Comparison of ENCODE assay signal across 18 cellular contexts in genomic region chr2:197134206-197134605, GRCh38.
DNase-seq lines count a peak whose midpoint lies in the region; ATAC-seq, FAIRE-seq and TF ChIP-seq lines count a peak whose summit lies in the region.
"Had no signal": no experiment of that assay in that cellular context is flagged by ENCODE, and none has a peak within 500 bp of the region (broad histone marks: within the 10 kb centered on the region; RNA-seq: fewer than 3 reads in every experiment).

No MANE protein-coding gene starts in this region.

- no peak overlapping the region for H2BK120ac ChIP-seq in H9 (ENCODE audit: low read depth, low read length, poor library complexity, severe bottlenecking)

- no peak overlapping the region for H4K8ac ChIP-seq in H9 (replicated peaks; ENCODE audit: insufficient read length, low read depth, low read length)

- H4K20me1 ChIP-seq in H9 (ENCODE audit: control insufficient read depth, insufficient read depth, insufficient read length): no peaks in the 10 kb centered on the region

- H3K56ac ChIP-seq in H9 (ENCODE audit: insufficient read length, low read depth, low read length): no peak overlapping the region

- no peak overlapping the region for H3K4me3 ChIP-seq in LNCaP clone FGC (ENCODE audit: low read depth, low read length)
- H3K4me3 ChIP-seq in bronchial epithelial cell (ENCODE audit: low read depth, low read length): no peak overlapping the region
- H3K4me3 ChIP-seq: upper lobe of left lung had no signal

- no peak overlapping the region for H3T11ph ChIP-seq in H9 (ENCODE audit: low read length)

- no peak overlapping the region for H2BK15ac ChIP-seq in H9 (ENCODE audit: low read depth, low read length)

- H3K9ac ChIP-seq in H9 (ENCODE audit: extremely low read depth, insufficient read length, low read length): no peak overlapping the region

- no peak overlapping the region for H2BK5ac ChIP-seq in H9 (ENCODE audit: insufficient read length, low read length)

- H2BK12ac ChIP-seq in H9 (ENCODE audit: insufficient read length, low read depth, low read length): no peak overlapping the region

- no peaks in the 10 kb centered on the region; the same call in 1 of the 2 replicates for H3K4me1 ChIP-seq in H9 (ENCODE audit: insufficient read depth, low read length)

- H3K36me3 ChIP-seq in bronchial epithelial cell (ENCODE audit: control insufficient read depth, insufficient read depth, low read length): no peaks in the 10 kb centered on the region

- no peak for ATAC-seq in activated CD4-positive, alpha-beta T cell treated with anti-CD3 and anti-CD28 coated beads for 36 hours
- ATAC-seq in naive B cell (ENCODE audit: low read depth in 2 of 2): no peak
- ATAC-seq: WTC11 had no signal

- H3K4me3 Mint-ChIP-seq in activated CD4-positive, alpha-beta T cell treated with anti-CD3 and anti-CD28 coated beads for 36 hours: no peak overlapping the region
- H3K4me3 Mint-ChIP-seq in naive B cell: peak overlapping the region in 3 of 8 donors; percentile 2 to 35 (median 19)
- H3K4me3 Mint-ChIP-seq in activated T-helper 1 cell treated with anti-CD3 and anti-CD28 coated beads, Interleukin-12 subunit alpha, Interleukin-12 subunit beta, Interleukin-2, Interleukin-4 antibody, amounts not matched to agents 30 ng/mL and 10 ng/mL and 1 ng/mL, durations not matched to agents 14 hours and 24 hours and 36 hours: no peak overlapping the region
- no peak overlapping the region for H3K4me3 Mint-ChIP-seq in H9
- H3K4me3 Mint-ChIP-seq: WTC11 had no signal

- no CpG with 5 or more reads among the region's 2 CpGs for WGBS in H9 (ENCODE audit: extremely low coverage, insufficient read length, low lambda C conversion rate)

- H3K27me3 ChIP-seq in bronchial epithelial cell (ENCODE audit: control insufficient read depth, insufficient read depth, low read length) (no peaks in the 10 kb centered on the region), H9 (ENCODE audit: insufficient read depth, low read length) (no peaks in the 10 kb centered on the region)
- H3K27me3 ChIP-seq: upper lobe of left lung had no signal

- H3K9me3 Mint-ChIP-seq in activated CD4-positive, alpha-beta T cell treated with anti-CD3 and anti-CD28 coated beads for 36 hours (ENCODE audit: low read depth): no peaks in the 10 kb centered on the region
- no peaks in the 10 kb centered on the region for H3K9me3 Mint-ChIP-seq in naive B cell
- H3K9me3 Mint-ChIP-seq in activated T-helper 1 cell treated with anti-CD3 and anti-CD28 coated beads, Interleukin-12 subunit alpha, Interleukin-12 subunit beta, Interleukin-2, Interleukin-4 antibody, amounts not matched to agents 30 ng/mL and 10 ng/mL and 1 ng/mL, durations not matched to agents 14 hours and 24 hours and 36 hours: no peaks in the 10 kb centered on the region
- no peaks in the 10 kb centered on the region for H3K9me3 Mint-ChIP-seq in H9
- H3K9me3 Mint-ChIP-seq: WTC11 had no signal

- DNase-seq in activated CD4-positive, alpha-beta T cell treated with anti-CD3 and anti-CD28 coated beads for 36 hours: no peak
- no peak for DNase-seq in activated CD4-positive, alpha-beta T cell treated with anti-CD3 and anti-CD28 coated beads, Interleukin-2, amount 50 U/mL, for 4 hours
- peak; percentile 76 for DNase-seq in LNCaP clone FGC (ENCODE audit: low read depth)
- DNase-seq in bronchial epithelial cell (ENCODE audit: low read depth): peak; percentile 9
- no peak for DNase-seq in naive B cell
- DNase-seq in DMS53 (lab: John Stamatoyannopoulos, UW): no peak
- DNase-seq in activated T-helper 1 cell treated with anti-CD3 and anti-CD28 coated beads, Interleukin-12 subunit alpha, Interleukin-12 subunit beta, Interleukin-2, Interleukin-4 antibody, amounts not matched to agents 30 ng/mL and 10 ng/mL and 1 ng/mL, durations not matched to agents 14 hours and 24 hours and 36 hours (ENCODE audit: low spot score): no peak
- no peak for DNase-seq in H9
- DNase-seq: 8988T; activated CD8-positive, alpha-beta memory T cell treated with anti-CD3 and anti-CD28 coated beads, Interleukin-2, amount 50 U/mL, for 48 hours; amniotic stem cell; NCI-H2029; NCI-H526 treated with DMSO at 0.1 percent for 48 hours; occipital lobe; stimulated activated CD4-positive, alpha-beta T cell treated with anti-CD3 and anti-CD28 coated beads, Interleukin-4, amount 100 ng/mL, for 1 hour; upper lobe of left lung had no signal

- intact Hi-C loops in activated CD4-positive, alpha-beta T cell treated with anti-CD3 and anti-CD28 coated beads for 36 hours (cut with DNase I, micrococcal nuclease): no loop called here
- intact Hi-C loops in activated T-helper 1 cell treated with anti-CD3 and anti-CD28 coated beads, Interleukin-12 subunit alpha, Interleukin-12 subunit beta, Interleukin-2, Interleukin-4 antibody, amounts not matched to agents 30 ng/mL and 10 ng/mL and 1 ng/mL, durations not matched to agents 14 hours and 24 hours and 36 hours (cut with micrococcal nuclease): no loop called here

- H3K27ac Mint-ChIP-seq in activated CD4-positive, alpha-beta T cell treated with anti-CD3 and anti-CD28 coated beads for 36 hours: peak overlapping the region; percentile 34
- peak overlapping the region in 5 of 6 donors; percentile 84 to 96 (median 93) for H3K27ac Mint-ChIP-seq in naive B cell
- H3K27ac Mint-ChIP-seq in activated T-helper 1 cell treated with anti-CD3 and anti-CD28 coated beads, Interleukin-12 subunit alpha, Interleukin-12 subunit beta, Interleukin-2, Interleukin-4 antibody, amounts not matched to agents 30 ng/mL and 10 ng/mL and 1 ng/mL, durations not matched to agents 14 hours and 24 hours and 36 hours: no peak overlapping the region
- no peak overlapping the region for H3K27ac Mint-ChIP-seq in H9
- H3K27ac Mint-ChIP-seq: WTC11 had no signal

- H3K4me1 Mint-ChIP-seq in activated CD4-positive, alpha-beta T cell treated with anti-CD3 and anti-CD28 coated beads for 36 hours: peaks cover 90% of the 10 kb centered on the region
- H3K4me1 Mint-ChIP-seq in naive B cell: peaks cover 70 to 93% (median 88%) of the 10 kb centered on the region in 3 donors
- peaks cover 90% of the 10 kb centered on the region for H3K4me1 Mint-ChIP-seq in activated T-helper 1 cell treated with anti-CD3 and anti-CD28 coated beads, Interleukin-12 subunit alpha, Interleukin-12 subunit beta, Interleukin-2, Interleukin-4 antibody, amounts not matched to agents 30 ng/mL and 10 ng/mL and 1 ng/mL, durations not matched to agents 14 hours and 24 hours and 36 hours (ENCODE audit: low read depth)
- peaks cover 15 to 17% of the 10 kb centered on the region in 2 experiments for H3K4me1 Mint-ChIP-seq in H9

- no peak overlapping the region for H4K91ac ChIP-seq in H9 (ENCODE audit: insufficient read length, low read depth, low read length)

- H2BK20ac ChIP-seq in H9 (ENCODE audit: low read depth, low read length, poor library complexity, severe bottlenecking): no peak overlapping the region

- no peaks in the 10 kb centered on the region for H3K79me1 ChIP-seq in H9 (ENCODE audit: insufficient read depth, low read depth, low read length, poor library complexity, severe bottlenecking)

- H3K4ac ChIP-seq in H9 (ENCODE audit: low read depth, low read length): no peak overlapping the region

- FAIRE-seq in bronchial epithelial cell (lab: Jason Lieb, UNC): no peak
- FAIRE-seq: colon had no signal

- TF ChIP-seq CTCF in LNCaP clone FGC (IDR thresholded peaks at IDR 0.05; ENCODE audit: control insufficient read depth, extremely low read depth, insufficient read depth): peak; percentile 65
- TF ChIP-seq CTCF in bronchial epithelial cell (IDR thresholded peaks at IDR 0.05; ENCODE audit: insufficient read depth, low read length, severe bottlenecking): no peak
- TF ChIP-seq CTCF in H9 (conservative IDR thresholded peaks at IDR 0.05): no peak; the same call in 2 of the 3 replicates

- no peak overlapping the region for H4K5ac ChIP-seq in H9 (ENCODE audit: insufficient read length, low read depth, low read length)

- peaks cover 44% of the 10 kb centered on the region for H3K36me3 Mint-ChIP-seq in activated CD4-positive, alpha-beta T cell treated with anti-CD3 and anti-CD28 coated beads for 36 hours (ENCODE audit: low read depth)
- peaks cover 28 to 34% of the 10 kb centered on the region in 2 donors for H3K36me3 Mint-ChIP-seq in naive B cell
- H3K36me3 Mint-ChIP-seq in activated T-helper 1 cell treated with anti-CD3 and anti-CD28 coated beads, Interleukin-12 subunit alpha, Interleukin-12 subunit beta, Interleukin-2, Interleukin-4 antibody, amounts not matched to agents 30 ng/mL and 10 ng/mL and 1 ng/mL, durations not matched to agents 14 hours and 24 hours and 36 hours (ENCODE audit: low read depth): peaks cover 44% of the 10 kb centered on the region
- H3K36me3 Mint-ChIP-seq in H9 (ENCODE audit: insufficient read depth in 1 of 3, low read depth in 3 of 3): no peaks in the 10 kb centered on the region; a peak in 1 of 7 replicates
- H3K36me3 Mint-ChIP-seq: WTC11 had no signal

- H3K4me2 ChIP-seq in H9 (ENCODE audit: insufficient read depth, insufficient read length, low read length): no peak overlapping the region

- no peak overlapping the region for H3K27ac ChIP-seq in H9 (ENCODE audit: insufficient read length, low read depth, low read length)
- H3K27ac ChIP-seq: upper lobe of left lung had no signal

- no peaks in the 10 kb centered on the region for H3K9me3 ChIP-seq in H9 (ENCODE audit: control insufficient read depth, low read depth, low read length)
- H3K9me3 ChIP-seq: upper lobe of left lung had no signal

- H3K23ac ChIP-seq in H9 (ENCODE audit: insufficient read length, low read depth, low read length): no peak overlapping the region

- no peaks in the 10 kb centered on the region for H3K79me2 ChIP-seq in H9 (ENCODE audit: insufficient read depth, low read length)

- H3K23me2 ChIP-seq in H9 (ENCODE audit: insufficient read length, low read depth, low read length, poor library complexity, severe bottlenecking): no peaks in the 10 kb centered on the region

- no peaks in the 10 kb centered on the region for H3K27me3 Mint-ChIP-seq in activated CD4-positive, alpha-beta T cell treated with anti-CD3 and anti-CD28 coated beads for 36 hours
- H3K27me3 Mint-ChIP-seq in naive B cell: no peaks in the 10 kb centered on the region
- H3K27me3 Mint-ChIP-seq in activated T-helper 1 cell treated with anti-CD3 and anti-CD28 coated beads, Interleukin-12 subunit alpha, Interleukin-12 subunit beta, Interleukin-2, Interleukin-4 antibody, amounts not matched to agents 30 ng/mL and 10 ng/mL and 1 ng/mL, durations not matched to agents 14 hours and 24 hours and 36 hours (ENCODE audit: insufficient read depth): no peaks in the 10 kb centered on the region
- H3K27me3 Mint-ChIP-seq in H9 (ENCODE audit: low read depth): no peaks in the 10 kb centered on the region; the same call in 1 of the 2 replicates

- POLR2A ChIA-PET in activated CD4-positive, alpha-beta T cell treated with anti-CD3 and anti-CD28 coated beads for 36 hours (lab: Charles Lee): interaction anchor here (0.7 kb wide), 1 partner anchor 139 kb away, joined by 6 read pairs; no protein-coding TSS in a partner anchor

- H3K14ac ChIP-seq in H9 (ENCODE audit: insufficient read depth, low read length): no peak overlapping the region

- H2AK5ac ChIP-seq in H9 (ENCODE audit: insufficient read length, low read length): no peak overlapping the region

- no peak overlapping the region for H3K18ac ChIP-seq in H9 (ENCODE audit: insufficient read length, low read depth, low read length)

- H2AFZ ChIP-seq in H9 (ENCODE audit: low read length): no peak overlapping the region

- CTCF ChIA-PET in activated CD4-positive, alpha-beta T cell treated with anti-CD3 and anti-CD28 coated beads for 36 hours (lab: Charles Lee): interaction anchor here (0.6 to 2.4 kb wide), 11 partner anchors 11 to 299 kb away, joined by 3 to 9 read pairs (median 3); no protein-coding TSS in a partner anchor

Comparison
In these comparisons a context has a peak if more than half of its experiments do, and no peak if none do; other contexts are left out.
1. DNase-seq: peak in LNCaP clone FGC (single experiment) and bronchial epithelial cell (single experiment); none in activated CD4-positive, alpha-beta T cell treated with anti-CD3 and anti-CD28 coated beads for 36 hours (single experiment), activated CD4-positive, alpha-beta T cell treated with anti-CD3 and anti-CD28 coated beads, Interleukin-2, amount 50 U/mL, for 4 hours (0 of 2), naive B cell (single experiment), DMS53 (single experiment), activated T-helper 1 cell treated with anti-CD3 and anti-CD28 coated beads, Interleukin-12 subunit alpha, Interleukin-12 subunit beta, Interleukin-2, Interleukin-4 antibody, amounts not matched to agents 30 ng/mL and 10 ng/mL and 1 ng/mL, durations not matched to agents 14 hours and 24 hours and 36 hours (single experiment) and H9 (single experiment).
2. H3K27ac Mint-ChIP-seq: peak in activated CD4-positive, alpha-beta T cell treated with anti-CD3 and anti-CD28 coated beads for 36 hours (single experiment) and naive B cell (5 of 6); none in activated T-helper 1 cell treated with anti-CD3 and anti-CD28 coated beads, Interleukin-12 subunit alpha, Interleukin-12 subunit beta, Interleukin-2, Interleukin-4 antibody, amounts not matched to agents 30 ng/mL and 10 ng/mL and 1 ng/mL, durations not matched to agents 14 hours and 24 hours and 36 hours (single experiment) and H9 (0 of 3).